In genomic region chr17:63911657-63912100, GRCh38 we compare ENCODE assay signal across 6 cellular contexts. TPM values are rescaled to one million over a fixed set of nuclear protein-coding genes. Genes with fewer than 3 reads are reported as not detected.
DNase-seq lines count a peak whose midpoint lies in the region; ATAC-seq and TF ChIP-seq lines count a peak whose summit lies in the region.

No MANE protein-coding gene starts in this region.

- CTCF ChIA-PET in AG04450 (lab: Charles Lee) = interaction anchor here (0.7 to 3.4 kb wide), 13 partner anchors 11 to 358 kb away, joined by 3 to 31 read pairs (median 5); no protein-coding TSS in a partner anchor

- DNase-seq in AG04450 (ENCODE audit: low read depth, low spot score) (no peak), LNCaP clone FGC (ENCODE audit: low read depth) (no peak), activated T-cell treated with anti-CD3 and anti-CD28 coated beads for 48 hours (ENCODE audit: low read depth) (peak; percentile 55), islet precursor cell (peak; percentile 77)
- DNase-seq in stimulated activated naive CD8-positive, alpha-beta T cell treated with anti-CD3 and anti-CD28 coated beads, Interleukin-15, Interleukin-2, amounts not matched to agents 100 U/mL and 50 U/mL, for 24 hours = peak; percentile 77

- no peak overlapping the region for H3K27ac ChIP-seq in AG04450 (ENCODE audit: low read depth, low read length)

- H3K9me3 ChIP-seq in AG04450 (ENCODE audit: control insufficient read depth, insufficient read depth, low read length) = no peaks in the 10 kb centered on the region

- H3K4me3 ChIP-seq in AG04450 (ENCODE audit: low read depth, low read length) (no peak overlapping the region), LNCaP clone FGC (ENCODE audit: low read depth, low read length) (no peak overlapping the region)

- peaks cover 31% of the 10 kb centered on the region for H3K27me3 ChIP-seq in AG04450 (ENCODE audit: control insufficient read depth, insufficient read depth, low read length)

- peak; percentile 55 for ATAC-seq in stimulated activated naive CD8-positive, alpha-beta T cell treated with anti-CD3 and anti-CD28 coated beads, Interleukin-15, Interleukin-2, amounts not matched to agents 100 U/mL and 50 U/mL, for 24 hours
- no peak for ATAC-seq in HG02571 (IDR thresholded peaks at IDR 0.05; ENCODE audit: unreplicated experiment)

- POLR2A ChIA-PET in AG04450 (lab: Yijun Ruan, JAX) = no interaction called here

- peak; percentile 66 for TF ChIP-seq CTCF in AG04450 (IDR thresholded peaks at IDR 0.05; ENCODE audit: low read depth, low read length)
- TF ChIP-seq CTCF in LNCaP clone FGC (IDR thresholded peaks at IDR 0.05; ENCODE audit: control insufficient read depth, extremely low read depth, insufficient read depth) = peak; percentile 75

RNA-seq across cellular contexts. Expression of gene CSHL1, which starts 0.6 kb away (rescaled TPM):
- polyA plus RNA-seq in AG04450 (2011; rRNA removed) = not detected in 2 replicates
- not detected in 2 replicates for polyA minus RNA-seq in AG04450 (2011; rRNA and poly(A)+ RNA removed)

RNA-seq across cellular contexts. Expression of gene GH1, which starts 7.0 kb away (rescaled TPM):
- not detected in 2 replicates for polyA plus RNA-seq in AG04450 (2011; rRNA removed)
- polyA minus RNA-seq in AG04450 (2011; rRNA and poly(A)+ RNA removed) = not detected in 2 replicates

RNA-seq across cellular contexts. Expression of gene CSH1, which starts 15.3 kb away (rescaled TPM):
- not detected in 2 replicates for polyA plus RNA-seq in AG04450 (2011; rRNA removed)
- polyA minus RNA-seq in AG04450 (2011; rRNA and poly(A)+ RNA removed) = not detected in 2 replicates

RNA-seq across cellular contexts. Expression of gene CD79B, which starts 20.5 kb away (rescaled TPM):
- polyA plus RNA-seq in AG04450 (2011; rRNA removed) = not detected in 2 replicates
- not detected in 2 replicates for polyA minus RNA-seq in AG04450 (2011; rRNA and poly(A)+ RNA removed)

RNA-seq across cellular contexts. Expression of gene GH2, which starts 29.9 kb away (rescaled TPM):
- polyA plus RNA-seq in AG04450 (2011; rRNA removed) = not detected in 2 replicates
- not detected in 2 replicates for polyA minus RNA-seq in AG04450 (2011; rRNA and poly(A)+ RNA removed)

Comparison
In these comparisons a context has a peak if more than half of its experiments do, and no peak if none do; other contexts are left out.
1. DNase-seq: peak in activated T-cell treated with anti-CD3 and anti-CD28 coated beads for 48 hours (single experiment), islet precursor cell (single experiment) and stimulated activated naive CD8-positive, alpha-beta T cell treated with anti-CD3 and anti-CD28 coated beads, Interleukin-15, Interleukin-2, amounts not matched to agents 100 U/mL and 50 U/mL, for 24 hours (single experiment); none in AG04450 (single experiment) and LNCaP clone FGC (single experiment).